ENCODE assay signal across 18 cellular contexts in genomic region chr10:73973427-73973826, GRCh38.
"Had no signal": no experiment of that assay in that cellular context is flagged by ENCODE, and none has a peak within 500 bp of the region (broad histone marks: within the 10 kb centered on the region; RNA-seq: fewer than 3 reads in every experiment).

No MANE protein-coding gene starts in this region.

- H3K4me3 ChIP-seq: gastrocnemius medialis, left lung, neural progenitor cell, thyroid gland had no signal

- H3K36me3 ChIP-seq: gastrocnemius medialis, left lung, neural progenitor cell, thyroid gland had no signal

- H3K27me3 ChIP-seq: gastrocnemius medialis, left lung, neural progenitor cell, thyroid gland had no signal

- DNase-seq: activated B cell treated with CpG ODN at 0.5 μM for 24 hours; activated CD4-positive, alpha-beta T cell treated with anti-CD3 and anti-CD28 coated beads for 4 hours; cerebellar nuclear complex; cortex of kidney; effector CD4-positive, alpha-beta T cell; gastrocnemius medialis; head of caudate nucleus; left lung; mammary epithelial cell; midbrain; stimulated activated CD4-positive, alpha-beta T cell treated with anti-CD3 and anti-CD28 coated beads, Interleukin-2, amount 100 ng/mL, for 24 hours; stimulated activated naive CD4-positive, alpha-beta T cell treated with Interleukin-2 at 50 U/mL for 16 hours; T-helper 9 cell; thyroid gland had no signal

- H3K9me3 Mint-ChIP-seq: activated B cell treated with CpG ODN at 0.5 μM for 24 hours, neural progenitor cell had no signal

- H3K27ac ChIP-seq: gastrocnemius medialis, left lung, neural progenitor cell, thyroid gland had no signal

- H3K4me3 Mint-ChIP-seq: activated B cell treated with CpG ODN at 0.5 μM for 24 hours; activated T-helper 1 cell treated with anti-CD3 and anti-CD28 coated beads, Interleukin-12 subunit alpha, Interleukin-12 subunit beta, Interleukin-2, Interleukin-4 antibody, amounts not matched to agents 30 ng/mL and 10 ng/mL and 1 ng/mL, durations not matched to agents 14 hours and 24 hours and 36 hours; neural progenitor cell had no signal

- H3K27ac Mint-ChIP-seq: activated B cell treated with CpG ODN at 0.5 μM for 24 hours; activated T-helper 1 cell treated with anti-CD3 and anti-CD28 coated beads, Interleukin-12 subunit alpha, Interleukin-12 subunit beta, Interleukin-2, Interleukin-4 antibody, amounts not matched to agents 30 ng/mL and 10 ng/mL and 1 ng/mL, durations not matched to agents 14 hours and 24 hours and 36 hours; neural progenitor cell; progenitor cell of endocrine pancreas had no signal

- H3K9me3 ChIP-seq: gastrocnemius medialis, left lung, thyroid gland had no signal

- H3K27me3 Mint-ChIP-seq: activated B cell treated with CpG ODN at 0.5 μM for 24 hours, progenitor cell of endocrine pancreas had no signal

- ATAC-seq: esophagus mucosa, gastrocnemius medialis, left lung had no signal
